ENCODE assay signal across 1 cellular context in the genomic region with DNA sequence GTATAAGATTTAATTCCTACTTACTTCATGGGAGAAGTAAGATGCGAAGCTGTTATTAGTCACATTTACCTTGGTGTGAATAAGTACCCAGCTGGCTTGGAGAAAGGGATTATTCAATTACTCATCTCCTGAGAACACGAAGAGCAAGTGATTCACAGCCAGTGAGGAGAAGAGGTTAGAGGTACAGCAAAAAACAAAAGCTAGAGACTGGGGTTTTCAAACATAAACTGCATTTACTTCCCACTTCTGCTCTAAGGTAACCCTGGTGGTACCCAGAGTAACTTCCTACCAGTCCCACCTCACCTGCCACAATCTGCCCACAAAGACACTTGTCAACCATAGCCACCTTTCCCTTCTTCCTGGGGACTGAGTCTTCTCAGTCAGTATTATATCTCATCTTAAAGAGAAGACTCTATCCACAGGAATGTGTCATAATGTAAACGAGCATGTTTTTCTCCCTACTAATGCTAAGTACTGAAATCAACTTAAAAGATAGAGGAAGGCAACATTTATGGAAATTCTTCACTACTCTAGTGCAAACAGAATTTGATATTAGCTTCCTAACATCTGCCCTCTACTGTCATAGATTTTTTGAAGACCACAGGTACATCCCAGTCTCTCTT.
TF ChIP-seq lines count a peak whose summit lies in the region.

No MANE protein-coding gene starts in this region.

TF ChIP-seq in GM12878, 131 proteins besides CTCF, POLR2A, EP300 and RAD21 (continued from another document):
- TF ChIP-seq ASH2L (IDR thresholded peaks at IDR 0.05; ENCODE audit: borderline replicate concordance, low read depth) (no peak), ZNF207 (IDR thresholded peaks at IDR 0.05; ENCODE audit: borderline replicate concordance) (no peak), RCOR1 (conservative IDR thresholded peaks at IDR 0.05; ENCODE audit: low read depth, low read length) (no peak), SPI1 (IDR thresholded peaks at IDR 0.05; ENCODE audit: borderline replicate concordance, insufficient read depth, low read depth, low read length) (0 out of 2 replicates have a peak, but pooled peaks have one; percentile 31), ZNF384 (IDR thresholded peaks at IDR 0.05; ENCODE audit: borderline replicate concordance, low read depth, low read length) (no peak), NR2F1 (conservative IDR thresholded peaks at IDR 0.05) (no peak)
- TF ChIP-seq, protein P1, sequence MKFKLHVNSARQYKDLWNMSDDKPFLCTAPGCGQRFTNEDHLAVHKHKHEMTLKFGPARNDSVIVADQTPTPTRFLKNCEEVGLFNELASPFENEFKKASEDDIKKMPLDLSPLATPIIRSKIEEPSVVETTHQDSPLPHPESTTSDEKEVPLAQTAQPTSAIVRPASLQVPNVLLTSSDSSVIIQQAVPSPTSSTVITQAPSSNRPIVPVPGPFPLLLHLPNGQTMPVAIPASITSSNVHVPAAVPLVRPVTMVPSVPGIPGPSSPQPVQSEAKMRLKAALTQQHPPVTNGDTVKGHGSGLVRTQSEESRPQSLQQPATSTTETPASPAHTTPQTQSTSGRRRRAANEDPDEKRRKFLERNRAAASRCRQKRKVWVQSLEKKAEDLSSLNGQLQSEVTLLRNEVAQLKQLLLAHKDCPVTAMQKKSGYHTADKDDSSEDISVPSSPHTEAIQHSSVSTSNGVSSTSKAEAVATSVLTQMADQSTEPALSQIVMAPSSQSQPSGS (IDR thresholded peaks at IDR 0.05; ENCODE audit: low read length) = no peak
- TF ChIP-seq, protein P2, sequence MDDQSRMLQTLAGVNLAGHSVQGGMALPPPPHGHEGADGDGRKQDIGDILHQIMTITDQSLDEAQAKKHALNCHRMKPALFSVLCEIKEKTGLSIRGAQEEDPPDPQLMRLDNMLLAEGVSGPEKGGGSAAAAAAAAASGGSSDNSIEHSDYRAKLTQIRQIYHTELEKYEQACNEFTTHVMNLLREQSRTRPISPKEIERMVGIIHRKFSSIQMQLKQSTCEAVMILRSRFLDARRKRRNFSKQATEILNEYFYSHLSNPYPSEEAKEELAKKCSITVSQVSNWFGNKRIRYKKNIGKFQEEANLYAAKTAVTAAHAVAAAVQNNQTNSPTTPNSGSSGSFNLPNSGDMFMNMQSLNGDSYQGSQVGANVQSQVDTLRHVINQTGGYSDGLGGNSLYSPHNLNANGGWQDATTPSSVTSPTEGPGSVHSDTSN (IDR thresholded peaks at IDR 0.05; ENCODE audit: insufficient replicate concordance, low read depth, low read length) = no peak
- TF ChIP-seq, protein P3, sequence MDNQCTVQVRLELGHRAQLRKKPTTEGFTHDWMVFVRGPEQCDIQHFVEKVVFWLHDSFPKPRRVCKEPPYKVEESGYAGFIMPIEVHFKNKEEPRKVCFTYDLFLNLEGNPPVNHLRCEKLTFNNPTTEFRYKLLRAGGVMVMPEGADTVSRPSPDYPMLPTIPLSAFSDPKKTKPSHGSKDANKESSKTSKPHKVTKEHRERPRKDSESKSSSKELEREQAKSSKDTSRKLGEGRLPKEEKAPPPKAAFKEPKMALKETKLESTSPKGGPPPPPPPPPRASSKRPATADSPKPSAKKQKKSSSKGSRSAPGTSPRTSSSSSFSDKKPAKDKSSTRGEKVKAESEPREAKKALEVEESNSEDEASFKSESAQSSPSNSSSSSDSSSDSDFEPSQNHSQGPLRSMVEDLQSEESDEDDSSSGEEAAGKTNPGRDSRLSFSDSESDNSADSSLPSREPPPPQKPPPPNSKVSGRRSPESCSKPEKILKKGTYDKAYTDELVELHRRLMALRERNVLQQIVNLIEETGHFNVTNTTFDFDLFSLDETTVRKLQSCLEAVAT (IDR thresholded peaks at IDR 0.05) = no peak
